Comparison of ENCODE assay signal across 8 cellular contexts in the genomic region with DNA sequence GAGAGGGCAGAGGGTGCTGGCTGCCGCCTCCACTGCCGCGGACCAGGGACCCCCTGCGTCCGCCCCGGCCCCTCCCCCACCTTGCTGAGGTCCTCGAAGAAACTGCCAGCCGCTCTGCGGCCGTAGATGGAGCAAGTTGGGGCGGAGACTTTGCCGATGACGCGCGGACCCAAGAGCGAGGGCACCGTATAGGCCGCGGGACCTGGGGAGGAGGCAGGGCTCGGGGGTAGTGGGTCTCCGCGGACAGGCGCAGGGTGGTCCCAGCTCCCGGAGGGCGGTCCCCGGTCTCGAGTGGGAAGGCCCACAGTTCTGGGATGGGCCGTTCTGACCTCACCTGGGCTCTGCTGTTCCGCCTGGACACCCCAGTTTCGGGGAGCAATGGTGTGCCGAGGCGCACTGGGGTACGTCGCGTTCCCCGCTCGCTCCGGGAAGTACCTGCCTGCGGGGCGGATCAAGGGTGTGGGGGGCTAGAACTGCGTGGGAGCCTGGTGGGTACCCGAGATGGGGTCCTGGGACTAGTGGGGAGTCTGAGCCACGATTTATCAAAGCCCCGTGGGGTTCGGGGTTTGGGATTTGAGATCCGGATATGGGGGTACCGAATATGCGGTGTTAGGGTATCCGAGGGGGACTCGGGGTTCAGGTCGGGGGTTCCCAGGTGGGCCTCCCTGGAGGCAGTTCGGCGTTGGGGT. TPM values are rescaled to one million over a fixed set of nuclear protein-coding genes. Genes with fewer than 3 reads are reported as not detected.
DNase-seq lines count a peak whose midpoint lies in the region; ATAC-seq and TF ChIP-seq lines count a peak whose summit lies in the region.

No MANE protein-coding gene starts in this region.

- H3K18ac ChIP-seq in H9 (ENCODE audit: insufficient read length, low read depth, low read length) = peak overlapping the region; percentile 27

- H4K5ac ChIP-seq in H9 (ENCODE audit: insufficient read length, low read depth, low read length) = no peak overlapping the region

- no peak overlapping the region for H2BK15ac ChIP-seq in H9 (ENCODE audit: low read depth, low read length)

- H3K79me2 ChIP-seq in H9 (ENCODE audit: insufficient read depth, low read length) = no peaks in the 10 kb centered on the region

- H3K23me2 ChIP-seq in H9 (ENCODE audit: insufficient read length, low read depth, low read length, poor library complexity, severe bottlenecking) = peaks cover 18% of the 10 kb centered on the region

- peaks cover 0 to 17% (median 0%) of the 10 kb centered on the region in 11 experiments; a peak in 4 of 22 replicates for H4K20me1 ChIP-seq in BLaER1 treated with 17β-estradiol and CSF1 and Interleukin-3, amounts not matched to agents 10 nM and 100 nM
- H4K20me1 ChIP-seq in H9 (ENCODE audit: control insufficient read depth, insufficient read depth, insufficient read length) = no peaks in the 10 kb centered on the region

- H2BK12ac ChIP-seq in H9 (ENCODE audit: insufficient read length, low read depth, low read length) = no peak overlapping the region

- H2BK5ac ChIP-seq in H9 (ENCODE audit: insufficient read length, low read length) = no peak overlapping the region

- no peak overlapping the region for H2AFZ ChIP-seq in H9 (ENCODE audit: low read length)

- H3K4me3 ChIP-seq in BLaER1 treated with 17β-estradiol and CSF1 and Interleukin-3, amounts not matched to agents 10 nM and 100 nM = peak overlapping the region; percentile 48 to 65 (median 54)
- peak overlapping the region; percentile 36 to 43 for H3K4me3 ChIP-seq in prostate gland

- peak overlapping the region; percentile 21 to 94 (median 73); a peak in 19 of 22 replicates for H3K27ac ChIP-seq in BLaER1 treated with 17β-estradiol and CSF1 and Interleukin-3, amounts not matched to agents 10 nM and 100 nM
- H3K27ac ChIP-seq in H9 (ENCODE audit: insufficient read length, low read depth, low read length) = no peak overlapping the region
- H3K27ac ChIP-seq in prostate gland = peak overlapping the region; percentile 65 to 83

- peak; percentile 56 for ATAC-seq in Right ventricle myocardium superior (ENCODE audit: poor library complexity)

- DNase-seq in H9 (peak; percentile 84), RPMI8226 (peak; percentile 92), Right ventricle myocardium superior (peak; percentile 94), prostate gland (ENCODE audit: low spot score) (peak; percentile 84), ureter (ENCODE audit: low spot score) (peak; percentile 92), hippocampal formation (lab: John Stamatoyannopoulos, UW) (no peak)
- DNase-seq in activated naive CD4-positive, alpha-beta T cell treated with anti-CD3 and anti-CD28 coated beads for 36 hours = peak; percentile 88

- WGBS in H9 (ENCODE audit: extremely low coverage, insufficient read length, low lambda C conversion rate) = no CpG with 5 or more reads among the region's 53 CpGs
- WGBS in prostate gland = 9% methylated on average over 48 of the region's 53 CpGs

- H3K9ac ChIP-seq in BLaER1 treated with 17β-estradiol and CSF1 and Interleukin-3, amounts not matched to agents 10 nM and 100 nM = peak overlapping the region; percentile 49 to 96 (median 66); a peak in 21 of 22 replicates
- no peak overlapping the region for H3K9ac ChIP-seq in H9 (ENCODE audit: extremely low read depth, insufficient read length, low read length)

- intact Hi-C loops in activated naive CD4-positive, alpha-beta T cell treated with anti-CD3 and anti-CD28 coated beads for 36 hours (cut with micrococcal nuclease) = loop anchor here (1.0 kb wide), 3 partner anchors 8 to 89 kb away; a partner anchor contains a TSS
- intact Hi-C loops in Right ventricle myocardium superior (cut with DNase I) (no loop called here), prostate gland (cut with DNase I) (no loop called here)

- peak; percentile 93 for TF ChIP-seq POLR2A in prostate gland (IDR thresholded peaks at IDR 0.05)

- no peak overlapping the region for H2BK120ac ChIP-seq in H9 (ENCODE audit: low read depth, low read length, poor library complexity, severe bottlenecking)

- no peaks in the 10 kb centered on the region; a peak in 1 of 22 replicates for H3K36me3 ChIP-seq in BLaER1 treated with 17β-estradiol and CSF1 and Interleukin-3, amounts not matched to agents 10 nM and 100 nM
- H3K36me3 ChIP-seq in prostate gland = no peaks in the 10 kb centered on the region

- no peaks in the 10 kb centered on the region; a peak in 1 of 5 replicates for H3K9me3 Mint-ChIP-seq in H9
- H3K9me3 Mint-ChIP-seq in activated naive CD4-positive, alpha-beta T cell treated with anti-CD3 and anti-CD28 coated beads for 36 hours = no peaks in the 10 kb centered on the region

- no peak overlapping the region for H3T11ph ChIP-seq in H9 (ENCODE audit: low read length)

- H2AK5ac ChIP-seq in H9 (ENCODE audit: insufficient read length, low read length) = no peak overlapping the region

- H3K27me3 Mint-ChIP-seq in H9 (ENCODE audit: low read depth) = peaks cover 75% of the 10 kb centered on the region
- no peaks in the 10 kb centered on the region for H3K27me3 Mint-ChIP-seq in activated naive CD4-positive, alpha-beta T cell treated with anti-CD3 and anti-CD28 coated beads for 36 hours (ENCODE audit: low read depth)

- no peaks in the 10 kb centered on the region for H3K79me1 ChIP-seq in H9 (ENCODE audit: insufficient read depth, low read depth, low read length, poor library complexity, severe bottlenecking)

- no peak overlapping the region for H4K8ac ChIP-seq in H9 (replicated peaks; ENCODE audit: insufficient read length, low read depth, low read length)

- H3K36me3 Mint-ChIP-seq in H9 (ENCODE audit: insufficient read depth in 1 of 3, low read depth in 3 of 3) = no peaks in the 10 kb centered on the region; a peak in 1 of 7 replicates
- H3K36me3 Mint-ChIP-seq in activated naive CD4-positive, alpha-beta T cell treated with anti-CD3 and anti-CD28 coated beads for 36 hours (ENCODE audit: low read depth) = peaks cover 27% of the 10 kb centered on the region

- peaks cover 10 to 57% (median 25%) of the 10 kb centered on the region in 11 experiments; a peak in 20 of 22 replicates for H3K9me3 ChIP-seq in BLaER1 treated with 17β-estradiol and CSF1 and Interleukin-3, amounts not matched to agents 10 nM and 100 nM (replicated peaks in 1 of 11)
- H3K9me3 ChIP-seq in H9 (ENCODE audit: control insufficient read depth, low read depth, low read length) (no peaks in the 10 kb centered on the region), prostate gland (no peaks in the 10 kb centered on the region)

- no peak overlapping the region for H3K14ac ChIP-seq in H9 (ENCODE audit: insufficient read depth, low read length)

- no peak overlapping the region for H3K4ac ChIP-seq in H9 (ENCODE audit: low read depth, low read length)

- no peak overlapping the region for H3K56ac ChIP-seq in H9 (ENCODE audit: insufficient read length, low read depth, low read length)

- no peak overlapping the region for H3K23ac ChIP-seq in H9 (ENCODE audit: insufficient read length, low read depth, low read length)

- H3K4me3 Mint-ChIP-seq in H9 = peak overlapping the region; percentile 56 to 80
- H3K4me3 Mint-ChIP-seq in activated naive CD4-positive, alpha-beta T cell treated with anti-CD3 and anti-CD28 coated beads for 36 hours = peak overlapping the region; percentile 92

- TF ChIP-seq CTCF in H9 (conservative IDR thresholded peaks at IDR 0.05) (no peak), prostate gland (IDR thresholded peaks at IDR 0.05) (no peak)

- no peak overlapping the region for H4K91ac ChIP-seq in H9 (ENCODE audit: insufficient read length, low read depth, low read length)

- CTCF ChIA-PET in activated naive CD4-positive, alpha-beta T cell treated with anti-CD3 and anti-CD28 coated beads for 36 hours (lab: Charles Lee) = interaction anchor here (1.2 to 1.7 kb wide), 2 partner anchors 17 to 90 kb away, joined by 3 to 7 read pairs; no protein-coding TSS in a partner anchor

- no peak overlapping the region for H2BK20ac ChIP-seq in H9 (ENCODE audit: low read depth, low read length, poor library complexity, severe bottlenecking)

- peaks cover 15 to 20% of the 10 kb centered on the region in 2 experiments for H3K4me1 Mint-ChIP-seq in H9
- H3K4me1 Mint-ChIP-seq in activated naive CD4-positive, alpha-beta T cell treated with anti-CD3 and anti-CD28 coated beads for 36 hours (ENCODE audit: low read depth) = peaks cover 47% of the 10 kb centered on the region

- H3K4me1 ChIP-seq in BLaER1 treated with 17β-estradiol and CSF1 and Interleukin-3, amounts not matched to agents 10 nM and 100 nM = peaks cover 34 to 75% (median 56%) of the 10 kb centered on the region in 10 experiments
- H3K4me1 ChIP-seq in H9 (ENCODE audit: insufficient read depth, low read length) (no peaks in the 10 kb centered on the region), prostate gland (replicated peaks) (peaks cover 8% of the 10 kb centered on the region)

- H3K4me2 ChIP-seq in BLaER1 treated with 17β-estradiol and CSF1 and Interleukin-3, amounts not matched to agents 10 nM and 100 nM = peak overlapping the region; percentile 74 to 99 (median 96)
- peak overlapping the region; percentile 34 for H3K4me2 ChIP-seq in H9 (ENCODE audit: insufficient read depth, insufficient read length, low read length)

- no peak overlapping the region for H3K27ac Mint-ChIP-seq in H9
- peak overlapping the region; percentile 99 for H3K27ac Mint-ChIP-seq in activated naive CD4-positive, alpha-beta T cell treated with anti-CD3 and anti-CD28 coated beads for 36 hours

- H3K27me3 ChIP-seq in BLaER1 treated with 17β-estradiol and CSF1 and Interleukin-3, amounts not matched to agents 10 nM and 100 nM = peaks cover 43 to 65% (median 61%) of the 10 kb centered on the region in 11 experiments
- H3K27me3 ChIP-seq in H9 (ENCODE audit: insufficient read depth, low read length) = peaks cover 37% of the 10 kb centered on the region; the same call in 1 of the 2 replicates
- H3K27me3 ChIP-seq in prostate gland (replicated peaks; ENCODE audit: insufficient read depth) = no peaks in the 10 kb centered on the region

RNA-seq across cellular contexts. Expression of a gene that starts 1.2 kb away (rescaled TPM):
- 0.61 and 1.0 TPM in 2 replicates for total RNA-seq in H9 (2021)
- 10 to 100 TPM; 43.7 to 49.6 TPM for total RNA-seq in activated naive CD4-positive, alpha-beta T cell treated with anti-CD3 and anti-CD28 coated beads for 36 hours
- 11.8 TPM for total RNA-seq in Right ventricle myocardium superior
- 10 to 100 TPM; 35.8 to 42.8 TPM for total RNA-seq in prostate gland
- 37.9 TPM for total RNA-seq in ureter

RNA-seq across cellular contexts. Expression of a gene that starts 5.6 kb away (rescaled TPM):
- total RNA-seq in H9 (2021) = 3.3 and 3.4 TPM in 2 replicates
- total RNA-seq in activated naive CD4-positive, alpha-beta T cell treated with anti-CD3 and anti-CD28 coated beads for 36 hours = 1 to 10 TPM; 1.1 to 2.1 TPM
- total RNA-seq in Right ventricle myocardium superior = not detected
- total RNA-seq in prostate gland = 1 to 10 TPM; 1.5 to 8.3 TPM
- total RNA-seq in ureter = not detected

RNA-seq across cellular contexts. Expression of a gene that starts 14.7 kb away (rescaled TPM):
- total RNA-seq in H9 (2021) = not detected in 2 replicates
- 1 to 10 TPM; 7.4 to 7.6 TPM for total RNA-seq in activated naive CD4-positive, alpha-beta T cell treated with anti-CD3 and anti-CD28 coated beads for 36 hours
- not detected for total RNA-seq in Right ventricle myocardium superior
- under 1 TPM in 1 of 2 donors, not detected in 1; 0.62 TPM for total RNA-seq in prostate gland
- total RNA-seq in ureter = 1.2 TPM

RNA-seq across cellular contexts. Expression of a gene that starts 23.0 kb away (rescaled TPM):
- total RNA-seq in H9 (2021) (76.2 and 78.1 TPM in 2 replicates), Right ventricle myocardium superior (28.8 TPM), prostate gland (10 to 100 TPM; 43.7 to 59.6 TPM), ureter (37.7 TPM)
- 100 to 1,000 TPM; 104 to 115 TPM for total RNA-seq in activated naive CD4-positive, alpha-beta T cell treated with anti-CD3 and anti-CD28 coated beads for 36 hours

RNA-seq across cellular contexts. Expression of a gene that starts 23.5 kb away (rescaled TPM):
- 43.6 and 46.0 TPM in 2 replicates for total RNA-seq in H9 (2021)
- 10 to 100 TPM; 41.4 to 42.0 TPM for total RNA-seq in activated naive CD4-positive, alpha-beta T cell treated with anti-CD3 and anti-CD28 coated beads for 36 hours
- 25.3 TPM for total RNA-seq in Right ventricle myocardium superior
- 10 to 100 TPM; 76.6 to 94.3 TPM for total RNA-seq in prostate gland
- 63.6 TPM for total RNA-seq in ureter

Comparison
In these comparisons a context has a peak if more than half of its experiments do, and no peak if none do; other contexts are left out.
1. DNase-seq: peak in H9 (single experiment), RPMI8226 (single experiment), activated naive CD4-positive, alpha-beta T cell treated with anti-CD3 and anti-CD28 coated beads for 36 hours (single experiment), Right ventricle myocardium superior (single experiment), prostate gland (single experiment) and ureter (single experiment); none in hippocampal formation (0 of 2).